19 cellular contexts compared by ENCODE assay signal in genomic region chr15:77980094-77980493, GRCh38.
"Had no signal": no experiment of that assay in that cellular context is flagged by ENCODE, and none has a peak within 500 bp of the region (broad histone marks: within the 10 kb centered on the region; RNA-seq: fewer than 3 reads in every experiment).

No MANE protein-coding gene starts in this region.

- ATAC-seq: left lobe of liver; natural killer cell treated with Interleukin-12 subunit alpha and Interleukin-12 subunit beta and Interleukin-15 and Interleukin-18, amount 100 ng/mL, for 72 hours; pancreas; right cardiac atrium; stimulated activated effector memory CD8-positive, alpha-beta T cell treated with anti-CD3 and anti-CD28 coated beads, Interleukin-12 subunit alpha, Interleukin-12 subunit beta, amount 100 ng/mL, for 72 hours had no signal

- FAIRE-seq: pancreas had no signal

- H3K4me1 ChIP-seq: neural progenitor cell, pancreas, uterus had no signal

- H3K9me3 ChIP-seq: pancreas, uterus had no signal

- H3K27me3 ChIP-seq: hepatocyte, neural progenitor cell, pancreas, uterus had no signal

- H3K9ac ChIP-seq: neural progenitor cell had no signal

- H3K27me3 Mint-ChIP-seq: stimulated activated naive CD8-positive, alpha-beta T cell treated with anti-CD3 and anti-CD28 coated beads, Interleukin-15, Interleukin-2, amounts not matched to agents 100 ng/mL and 50 ng/mL, for 24 hours had no signal

- H3K4me3 Mint-ChIP-seq: mesothelial cell of epicardium; natural killer cell treated with Interleukin-12 subunit alpha and Interleukin-12 subunit beta and Interleukin-15 and Interleukin-18, amount 100 ng/mL, for 72 hours; stimulated activated effector memory CD8-positive, alpha-beta T cell treated with anti-CD3 and anti-CD28 coated beads, Interleukin-12 subunit alpha, Interleukin-12 subunit beta, amount 100 ng/mL, for 72 hours; stimulated activated naive CD8-positive, alpha-beta T cell treated with anti-CD3 and anti-CD28 coated beads, Interleukin-15, Interleukin-2, amounts not matched to agents 100 ng/mL and 50 ng/mL, for 24 hours had no signal

- H3K9me3 Mint-ChIP-seq: mesothelial cell of epicardium; natural killer cell treated with Interleukin-12 subunit alpha and Interleukin-12 subunit beta and Interleukin-15 and Interleukin-18, amount 100 ng/mL, for 72 hours; neural progenitor cell; stimulated activated effector memory CD8-positive, alpha-beta T cell treated with anti-CD3 and anti-CD28 coated beads, Interleukin-12 subunit alpha, Interleukin-12 subunit beta, amount 100 ng/mL, for 72 hours; stimulated activated naive CD8-positive, alpha-beta T cell treated with anti-CD3 and anti-CD28 coated beads, Interleukin-15, Interleukin-2, amounts not matched to agents 100 ng/mL and 50 ng/mL, for 24 hours had no signal

- DNase-seq: effector memory CD4-positive, alpha-beta T cell; erythroblast; foreskin melanocyte; occipital lobe; stimulated activated CD4-positive, alpha-beta T cell treated with anti-CD3 and anti-CD28 coated beads, Interleukin-4, amount 100 ng/mL, for 1 hour; stimulated activated CD8-positive, alpha-beta memory T cell treated with anti-CD3 and anti-CD28 coated beads, Interleukin-4, amount 100 ng/mL, for 48 hours; trophoblast cell; uterus had no signal

- H3K36me3 Mint-ChIP-seq: mesothelial cell of epicardium; natural killer cell treated with Interleukin-12 subunit alpha and Interleukin-12 subunit beta and Interleukin-15 and Interleukin-18, amount 100 ng/mL, for 72 hours; neural progenitor cell had no signal

- H3K36me3 ChIP-seq: neural progenitor cell, pancreas, uterus had no signal

- H3K4me3 ChIP-seq: hepatocyte, neural progenitor cell, pancreas, smooth muscle cell, uterus had no signal

- H3K27ac ChIP-seq: hepatocyte, neural progenitor cell, pancreas, uterus had no signal

- H3K27ac Mint-ChIP-seq: mesothelial cell of epicardium; natural killer cell treated with Interleukin-12 subunit alpha and Interleukin-12 subunit beta and Interleukin-15 and Interleukin-18, amount 100 ng/mL, for 72 hours; neural progenitor cell; progenitor cell of endocrine pancreas; stimulated activated naive CD8-positive, alpha-beta T cell treated with anti-CD3 and anti-CD28 coated beads, Interleukin-15, Interleukin-2, amounts not matched to agents 100 ng/mL and 50 ng/mL, for 24 hours had no signal
